ENCODE assay signal across 1 cellular context in the genomic region with DNA sequence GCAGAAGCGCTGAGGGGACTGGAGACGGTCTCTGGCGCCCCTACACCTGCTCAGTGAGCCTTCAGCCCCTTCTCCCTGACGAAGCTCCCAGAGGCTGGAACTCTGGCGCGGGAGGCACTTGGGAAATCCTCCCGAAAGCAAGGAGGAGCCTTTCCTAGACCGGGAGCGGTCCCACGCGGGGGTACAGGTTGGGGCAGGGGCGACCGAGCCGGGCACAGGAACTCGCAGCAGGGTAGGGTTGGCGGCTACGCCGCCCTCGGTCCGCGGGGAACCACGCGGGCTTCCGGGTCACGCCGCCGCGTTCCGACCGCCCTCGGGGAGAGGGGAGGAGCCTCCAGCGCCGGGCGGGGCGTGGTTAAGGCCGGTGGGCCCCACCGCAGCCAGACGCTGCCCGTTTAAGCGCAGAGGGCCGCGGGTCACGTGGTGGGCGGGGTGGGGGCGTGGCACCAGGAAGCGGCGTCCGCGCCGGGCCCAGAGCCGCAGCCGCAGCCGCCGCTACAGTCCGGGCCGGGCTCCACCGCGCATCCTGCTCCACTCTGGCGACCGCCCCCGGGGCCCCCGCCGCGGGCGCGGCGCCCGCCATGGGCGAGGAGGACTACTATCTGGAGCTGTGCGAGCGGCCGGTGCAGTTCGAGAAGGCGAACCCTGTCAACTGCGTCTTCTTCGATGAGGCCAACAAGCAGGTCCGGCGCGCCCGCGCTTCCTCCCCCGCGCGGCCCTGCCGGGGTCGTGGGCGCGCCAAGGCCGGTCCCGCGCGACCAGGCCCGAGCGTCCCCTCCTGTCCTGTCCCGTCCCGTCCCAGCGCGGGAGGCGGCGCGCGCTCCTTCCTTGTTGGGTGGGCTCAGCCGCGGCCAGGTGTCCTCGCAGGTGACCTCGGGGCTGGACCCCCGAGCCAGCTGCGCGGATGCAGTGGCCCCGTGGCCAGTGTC.
TF ChIP-seq lines count a peak whose summit lies in the region.

A gene (plus strand): TSS at position 474 of the 929 bp plus-strand sequence. CDS start 108 bp downstream, at position 582.

TF ChIP-seq in H1, 55 proteins besides CTCF, POLR2A, EP300 and RAD21:
- 0 out of 2 replicates have a peak, but pooled peaks have one; percentile 10 for TF ChIP-seq GTF2F1 (IDR thresholded peaks at IDR 0.05; ENCODE audit: borderline replicate concordance, low read depth, low read length)
- no peak for TF ChIP-seq TCF12 (IDR thresholded peaks at IDR 0.05; ENCODE audit: low read depth, low read length)
- TF ChIP-seq, protein P1, sequence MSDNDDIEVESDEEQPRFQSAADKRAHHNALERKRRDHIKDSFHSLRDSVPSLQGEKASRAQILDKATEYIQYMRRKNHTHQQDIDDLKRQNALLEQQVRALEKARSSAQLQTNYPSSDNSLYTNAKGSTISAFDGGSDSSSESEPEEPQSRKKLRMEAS (IDR thresholded peaks at IDR 0.05): peak; percentile 90
- peak; percentile 86 for TF ChIP-seq PHF8 (conservative IDR thresholded peaks at IDR 0.05; ENCODE audit: low read depth, low read length)
- peak; percentile 34 for TF ChIP-seq TAF7 (optimal IDR thresholded peaks at IDR 0.05; ENCODE audit: borderline replicate concordance, low read depth, low read length)
- peak; percentile 92 for TF ChIP-seq KDM4A (IDR thresholded peaks at IDR 0.05; ENCODE audit: low read depth, low read length, severe bottlenecking)
- no peak for TF ChIP-seq EGR1 (IDR thresholded peaks at IDR 0.05; ENCODE audit: borderline replicate concordance, low read depth, low read length)
- TF ChIP-seq RBBP5 (IDR thresholded peaks at IDR 0.05; ENCODE audit: borderline replicate concordance, low read depth, low read length): peak; percentile 51; the same call in 1 of the 2 replicates
- TF ChIP-seq TAF1 (IDR thresholded peaks at IDR 0.05; ENCODE audit: low read depth, low read length): no peak; the same call in 1 of the 2 replicates
- peak; percentile 39 for TF ChIP-seq CTBP2 (IDR thresholded peaks at IDR 0.05; ENCODE audit: borderline replicate concordance, insufficient read depth, insufficient read length, low read length)
- peak; percentile 71 for TF ChIP-seq BACH1 (IDR thresholded peaks at IDR 0.05; ENCODE audit: low read length)
- TF ChIP-seq, protein P2, sequence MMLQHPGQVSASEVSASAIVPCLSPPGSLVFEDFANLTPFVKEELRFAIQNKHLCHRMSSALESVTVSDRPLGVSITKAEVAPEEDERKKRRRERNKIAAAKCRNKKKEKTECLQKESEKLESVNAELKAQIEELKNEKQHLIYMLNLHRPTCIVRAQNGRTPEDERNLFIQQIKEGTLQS (IDR thresholded peaks at IDR 0.05; ENCODE audit: insufficient read depth, low read depth, low read length): peak; percentile 75
- no peak for TF ChIP-seq NRF1 (IDR thresholded peaks at IDR 0.05; ENCODE audit: low read depth, low read length)
- 0 out of 4 replicates have a peak, but pooled peaks of 1 of the 2 experiments have one; percentile 83 for TF ChIP-seq HDAC2 (IDR thresholded peaks at IDR 0.05; ENCODE audit: borderline replicate concordance in 1 of 2, low read depth in 2 of 2, low read length in 2 of 2)
- TF ChIP-seq ASH2L (IDR thresholded peaks at IDR 0.05; ENCODE audit: low read length): peak; percentile 90
- 0 out of 2 replicates have a peak, but pooled peaks have one; percentile 16 for TF ChIP-seq POLR2AphosphoS5 (IDR thresholded peaks at IDR 0.05; ENCODE audit: low read depth, low read length)
- peak; percentile 58 to 85; a peak in 1 of 4 replicates for TF ChIP-seq SIN3A (conservative IDR thresholded peaks at IDR 0.05 in 1 of 2, IDR thresholded peaks at IDR 0.05 in 1 of 2; ENCODE audit: low read depth in 1 of 2, low read length in 2 of 2)
- TF ChIP-seq, protein P3, sequence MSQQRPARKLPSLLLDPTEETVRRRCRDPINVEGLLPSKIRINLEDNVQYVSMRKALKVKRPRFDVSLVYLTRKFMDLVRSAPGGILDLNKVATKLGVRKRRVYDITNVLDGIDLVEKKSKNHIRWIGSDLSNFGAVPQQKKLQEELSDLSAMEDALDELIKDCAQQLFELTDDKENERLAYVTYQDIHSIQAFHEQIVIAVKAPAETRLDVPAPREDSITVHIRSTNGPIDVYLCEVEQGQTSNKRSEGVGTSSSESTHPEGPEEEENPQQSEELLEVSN (IDR thresholded peaks at IDR 0.05): peak; percentile 94
- TF ChIP-seq, protein P4, sequence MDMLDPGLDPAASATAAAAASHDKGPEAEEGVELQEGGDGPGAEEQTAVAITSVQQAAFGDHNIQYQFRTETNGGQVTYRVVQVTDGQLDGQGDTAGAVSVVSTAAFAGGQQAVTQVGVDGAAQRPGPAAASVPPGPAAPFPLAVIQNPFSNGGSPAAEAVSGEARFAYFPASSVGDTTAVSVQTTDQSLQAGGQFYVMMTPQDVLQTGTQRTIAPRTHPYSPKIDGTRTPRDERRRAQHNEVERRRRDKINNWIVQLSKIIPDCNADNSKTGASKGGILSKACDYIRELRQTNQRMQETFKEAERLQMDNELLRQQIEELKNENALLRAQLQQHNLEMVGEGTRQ (IDR thresholded peaks at IDR 0.05; ENCODE audit: low read length): peak; percentile 94
